ENCODE assay signal across 8 cellular contexts in the genomic region with DNA sequence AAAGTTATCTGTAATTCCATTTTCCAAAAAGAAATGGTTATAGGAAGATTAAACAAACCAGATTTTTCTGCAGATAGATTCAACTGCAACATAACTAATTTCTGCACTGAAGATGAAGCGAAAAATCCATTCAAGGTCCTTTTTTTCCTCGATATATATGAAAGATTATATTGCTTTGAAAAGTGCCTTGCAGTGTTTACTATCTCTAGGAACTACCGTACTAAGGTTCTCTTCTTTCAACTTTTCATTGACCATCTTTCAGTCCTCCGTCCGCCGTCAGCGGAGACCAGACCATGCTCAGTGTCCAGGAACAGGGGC. TPM values are rescaled to one million over a fixed set of nuclear protein-coding genes. Genes with fewer than 3 reads are reported as not detected.
DNase-seq lines count a peak whose midpoint lies in the region; ATAC-seq and TF ChIP-seq lines count a peak whose summit lies in the region.

No MANE protein-coding gene starts in this region.

- CTCF ChIA-PET in T-cell (lab: Charles Lee): interaction anchor here in 1 of 2 donors (0.6 kb wide), 1 partner anchor 269 kb away, joined by 3 read pairs; no protein-coding TSS in a partner anchor

- peak overlapping the region; percentile 77 to 90 (median 86) for H3K27ac ChIP-seq in sigmoid colon

- ATAC-seq in T-cell (replicated peaks in 1 of 4) (no peak), GM19397 (IDR thresholded peaks at IDR 0.05; ENCODE audit: unreplicated experiment) (no peak), HG02588 (IDR thresholded peaks at IDR 0.05; ENCODE audit: unreplicated experiment) (no peak)
- ATAC-seq in activated CD4-positive, CD25-positive, alpha-beta regulatory T cell treated with anti-CD3 and anti-CD28 coated beads, Interleukin-2, amount 50 U/mL, for 24 hours: no peak

- H3K9me3 ChIP-seq in sigmoid colon: no peaks in the 10 kb centered on the region

- H3K36me3 ChIP-seq in sigmoid colon: peaks cover 0 to 25% (median 4%) of the 10 kb centered on the region in 4 donors

- H3K4me1 ChIP-seq in sigmoid colon: peaks cover 0 to 34% (median 25%) of the 10 kb centered on the region in 4 donors

- H3K9me3 Mint-ChIP-seq in T-cell: no peaks in the 10 kb centered on the region

- peak overlapping the region; percentile 55 for H3K4me3 ChIP-seq in GM12875 (ENCODE audit: low read depth, low read length)
- peak overlapping the region; percentile 64 to 91 for H3K4me3 ChIP-seq in foreskin fibroblast (ENCODE audit: low read depth in 1 of 2, low read length in 2 of 2)
- H3K4me3 ChIP-seq in sigmoid colon: peak overlapping the region; percentile 52 to 74 (median 60)

- H3K27ac Mint-ChIP-seq in T-cell: peak overlapping the region in 1 of 2 donors; percentile 62

- peaks cover 25% of the 10 kb centered on the region for H3K36me3 Mint-ChIP-seq in T-cell

- peaks cover 15 to 18% of the 10 kb centered on the region in 2 donors for H3K27me3 Mint-ChIP-seq in T-cell

- TF ChIP-seq CTCF in GM12875 (IDR thresholded peaks at IDR 0.05; ENCODE audit: borderline replicate concordance, insufficient read depth, low read depth, low read length): no peak
- no peak for TF ChIP-seq CTCF in foreskin fibroblast (IDR thresholded peaks at IDR 0.05; ENCODE audit: low read depth, low read length)
- no peak for TF ChIP-seq CTCF in sigmoid colon (IDR thresholded peaks at IDR 0.05)

- no peak for TF ChIP-seq POLR2A in sigmoid colon (IDR thresholded peaks at IDR 0.05)

- no peak for TF ChIP-seq EP300 in sigmoid colon (IDR thresholded peaks at IDR 0.05)

- peaks cover 44 to 49% (median 49%) of the 10 kb centered on the region in 3 donors for H3K4me1 Mint-ChIP-seq in T-cell

- H3K4me3 Mint-ChIP-seq in T-cell: peak overlapping the region; percentile 83 to 85 (median 84)

- H3K27me3 ChIP-seq in sigmoid colon: no peaks in the 10 kb centered on the region

- WGBS in sigmoid colon, 2 donors: 2% methylated on average over 7 of the region's 7 CpGs

- intact Hi-C loops in sigmoid colon (cut with DNase I): loop anchor here (2.0 kb wide), 1 partner anchor 62 kb away; a partner anchor contains a TSS

- POLR2A ChIA-PET in T-cell (lab: Charles Lee): no interaction called here

- DNase-seq in T-cell: no peak
- DNase-seq in foreskin fibroblast: no peak
- DNase-seq in sigmoid colon: no peak
- no peak for DNase-seq in ecto neural progenitor cell (ENCODE audit: low spot score)

RNA-seq across cellular contexts. Expression of a gene that starts 0.5 kb away (rescaled TPM):
- total RNA-seq in T-cell (10 to 100 TPM in 3 of 5 donors, 1 to 10 TPM in 2; 2.9 to 17.9 (median 14.7) TPM), sigmoid colon (10 to 100 TPM; 15.6 to 21.8 (median 20.3) TPM)
- 1 to 10 TPM; 6.5 to 6.6 (median 6.6) TPM for polyA plus RNA-seq in sigmoid colon
